Comparison of ENCODE assay signal across 1 cellular context in the genomic region with DNA sequence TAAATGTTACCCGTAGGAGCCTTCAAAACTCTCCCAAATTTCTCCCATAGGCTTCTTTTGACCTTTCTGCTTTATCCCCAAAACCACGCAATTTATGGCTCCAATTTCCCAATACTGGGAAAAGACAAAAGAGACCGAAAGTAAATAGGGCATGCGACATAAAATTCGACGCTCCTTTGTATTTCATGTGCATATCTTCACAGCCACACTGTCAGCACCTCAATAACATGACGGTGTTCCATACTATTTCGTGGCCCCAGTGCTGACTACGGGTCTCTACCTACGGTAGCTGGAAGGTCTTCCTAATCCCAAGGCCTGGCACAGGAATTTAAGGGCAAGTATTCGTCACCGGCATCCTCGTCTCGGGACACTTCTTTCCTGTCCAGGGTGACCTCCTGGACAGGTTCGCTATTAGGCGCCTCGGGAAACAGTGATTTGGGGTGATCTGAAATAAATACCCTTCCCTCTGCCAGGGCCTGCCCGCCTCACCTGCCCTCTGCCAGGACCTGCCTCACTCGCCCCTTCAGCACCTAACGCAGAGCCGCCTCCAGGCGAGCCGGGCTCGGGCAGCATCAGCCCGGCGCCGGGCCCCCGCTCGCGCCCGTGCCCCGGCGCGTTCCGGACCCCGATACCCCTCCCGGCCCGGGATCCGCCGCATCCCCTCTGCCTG.
A peak's percentile ranks its signal among the peaks of the same experiment; 100 is the strongest.
TF ChIP-seq lines count a peak whose summit lies in the region.

No MANE protein-coding gene starts in this region.

TF ChIP-seq in HepG2, 621 proteins besides CTCF, POLR2A, EP300 and RAD21 (continued from another document and continues in another):
- TF ChIP-seq, protein P1, sequence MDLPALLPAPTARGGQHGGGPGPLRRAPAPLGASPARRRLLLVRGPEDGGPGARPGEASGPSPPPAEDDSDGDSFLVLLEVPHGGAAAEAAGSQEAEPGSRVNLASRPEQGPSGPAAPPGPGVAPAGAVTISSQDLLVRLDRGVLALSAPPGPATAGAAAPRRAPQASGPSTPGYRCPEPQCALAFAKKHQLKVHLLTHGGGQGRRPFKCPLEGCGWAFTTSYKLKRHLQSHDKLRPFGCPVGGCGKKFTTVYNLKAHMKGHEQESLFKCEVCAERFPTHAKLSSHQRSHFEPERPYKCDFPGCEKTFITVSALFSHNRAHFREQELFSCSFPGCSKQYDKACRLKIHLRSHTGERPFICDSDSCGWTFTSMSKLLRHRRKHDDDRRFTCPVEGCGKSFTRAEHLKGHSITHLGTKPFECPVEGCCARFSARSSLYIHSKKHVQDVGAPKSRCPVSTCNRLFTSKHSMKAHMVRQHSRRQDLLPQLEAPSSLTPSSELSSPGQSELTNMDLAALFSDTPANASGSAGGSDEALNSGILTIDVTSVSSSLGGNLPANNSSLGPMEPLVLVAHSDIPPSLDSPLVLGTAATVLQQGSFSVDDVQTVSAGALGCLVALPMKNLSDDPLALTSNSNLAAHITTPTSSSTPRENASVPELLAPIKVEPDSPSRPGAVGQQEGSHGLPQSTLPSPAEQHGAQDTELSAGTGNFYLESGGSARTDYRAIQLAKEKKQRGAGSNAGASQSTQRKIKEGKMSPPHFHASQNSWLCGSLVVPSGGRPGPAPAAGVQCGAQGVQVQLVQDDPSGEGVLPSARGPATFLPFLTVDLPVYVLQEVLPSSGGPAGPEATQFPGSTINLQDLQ (CRISPR knock-in tag; IDR thresholded peaks at IDR 0.05): no peak
- TF ChIP-seq JDP2 (CRISPR knock-in tag; IDR thresholded peaks at IDR 0.05; ENCODE audit: borderline replicate concordance) (no peak), NBN (conservative IDR thresholded peaks at IDR 0.05) (no peak), FOSL2 (CRISPR knock-in tag; IDR thresholded peaks at IDR 0.05) (0 out of 2 replicates have a peak, but pooled peaks have one; percentile 4), TEAD3 (CRISPR knock-in tag; optimal IDR thresholded peaks at IDR 0.05; ENCODE audit: borderline replicate concordance) (peak; percentile 55), DMAP1 (CRISPR knock-in tag; IDR thresholded peaks at IDR 0.05) (peak; percentile 32; the same call in 1 of the 2 replicates), CREB1 (IDR thresholded peaks at IDR 0.05) (peak; percentile 4; the same call in 1 of the 2 replicates), CREB1 (CRISPR knock-in tag; IDR thresholded peaks at IDR 0.05) (no peak), SMAD1 (CRISPR knock-in tag; IDR thresholded peaks at IDR 0.05; ENCODE audit: borderline replicate concordance, low read depth) (0 out of 2 replicates have a peak, but pooled peaks have one; percentile 25), CC2D1A (CRISPR knock-in tag; IDR thresholded peaks at IDR 0.05) (0 out of 2 replicates have a peak, but pooled peaks have one; percentile 67), ZSCAN31 (CRISPR knock-in tag; IDR thresholded peaks at IDR 0.05; ENCODE audit: low read depth) (no peak), SP140L (CRISPR knock-in tag; IDR thresholded peaks at IDR 0.05; ENCODE audit: borderline replicate concordance) (0 out of 2 replicates have a peak, but pooled peaks have one; percentile 31), KMT2A (CRISPR knock-in tag; IDR thresholded peaks at IDR 0.05) (peak; percentile 50; the same call in 1 of the 2 replicates), ZNF709 (CRISPR knock-in tag; IDR thresholded peaks at IDR 0.05) (peak; percentile 21; the same call in 1 of the 2 replicates), ZNF34 (CRISPR knock-in tag; IDR thresholded peaks at IDR 0.05; ENCODE audit: borderline replicate concordance) (peak; percentile 64; the same call in 1 of the 2 replicates), ZNF703 (CRISPR knock-in tag; IDR thresholded peaks at IDR 0.05; ENCODE audit: borderline replicate concordance) (0 out of 2 replicates have a peak, but pooled peaks have one; percentile 50), SOX6 (IDR thresholded peaks at IDR 0.05) (no peak), SOX6 (CRISPR knock-in tag; IDR thresholded peaks at IDR 0.05) (0 out of 2 replicates have a peak, but pooled peaks have one; percentile 6), ZNF337 (CRISPR knock-in tag; IDR thresholded peaks at IDR 0.05; ENCODE audit: borderline replicate concordance, low read depth) (no peak)
- TF ChIP-seq, protein P2, sequence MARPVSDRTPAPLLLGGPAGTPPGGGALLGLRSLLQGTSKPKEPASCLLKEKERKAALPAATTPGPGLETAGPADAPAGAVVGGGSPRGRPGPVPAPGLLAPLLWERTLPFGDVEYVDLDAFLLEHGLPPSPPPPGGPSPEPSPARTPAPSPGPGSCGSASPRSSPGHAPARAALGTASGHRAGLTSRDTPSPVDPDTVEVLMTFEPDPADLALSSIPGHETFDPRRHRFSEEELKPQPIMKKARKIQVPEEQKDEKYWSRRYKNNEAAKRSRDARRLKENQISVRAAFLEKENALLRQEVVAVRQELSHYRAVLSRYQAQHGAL (CRISPR knock-in tag; IDR thresholded peaks at IDR 0.05; ENCODE audit: not compliant biosample characterization): peak; percentile 20
- TF ChIP-seq, protein P3, sequence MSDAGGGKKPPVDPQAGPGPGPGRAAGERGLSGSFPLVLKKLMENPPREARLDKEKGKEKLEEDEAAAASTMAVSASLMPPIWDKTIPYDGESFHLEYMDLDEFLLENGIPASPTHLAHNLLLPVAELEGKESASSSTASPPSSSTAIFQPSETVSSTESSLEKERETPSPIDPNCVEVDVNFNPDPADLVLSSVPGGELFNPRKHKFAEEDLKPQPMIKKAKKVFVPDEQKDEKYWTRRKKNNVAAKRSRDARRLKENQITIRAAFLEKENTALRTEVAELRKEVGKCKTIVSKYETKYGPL (CRISPR knock-in tag; IDR thresholded peaks at IDR 0.05): 0 out of 2 replicates have a peak, but pooled peaks have one; percentile 12
- TF ChIP-seq, protein P4, sequence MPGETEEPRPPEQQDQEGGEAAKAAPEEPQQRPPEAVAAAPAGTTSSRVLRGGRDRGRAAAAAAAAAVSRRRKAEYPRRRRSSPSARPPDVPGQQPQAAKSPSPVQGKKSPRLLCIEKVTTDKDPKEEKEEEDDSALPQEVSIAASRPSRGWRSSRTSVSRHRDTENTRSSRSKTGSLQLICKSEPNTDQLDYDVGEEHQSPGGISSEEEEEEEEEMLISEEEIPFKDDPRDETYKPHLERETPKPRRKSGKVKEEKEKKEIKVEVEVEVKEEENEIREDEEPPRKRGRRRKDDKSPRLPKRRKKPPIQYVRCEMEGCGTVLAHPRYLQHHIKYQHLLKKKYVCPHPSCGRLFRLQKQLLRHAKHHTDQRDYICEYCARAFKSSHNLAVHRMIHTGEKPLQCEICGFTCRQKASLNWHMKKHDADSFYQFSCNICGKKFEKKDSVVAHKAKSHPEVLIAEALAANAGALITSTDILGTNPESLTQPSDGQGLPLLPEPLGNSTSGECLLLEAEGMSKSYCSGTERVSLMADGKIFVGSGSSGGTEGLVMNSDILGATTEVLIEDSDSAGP (CRISPR knock-in tag; IDR thresholded peaks at IDR 0.05; ENCODE audit: borderline replicate concordance): 0 out of 2 replicates have a peak, but pooled peaks have one; percentile 8
- TF ChIP-seq, protein P5, sequence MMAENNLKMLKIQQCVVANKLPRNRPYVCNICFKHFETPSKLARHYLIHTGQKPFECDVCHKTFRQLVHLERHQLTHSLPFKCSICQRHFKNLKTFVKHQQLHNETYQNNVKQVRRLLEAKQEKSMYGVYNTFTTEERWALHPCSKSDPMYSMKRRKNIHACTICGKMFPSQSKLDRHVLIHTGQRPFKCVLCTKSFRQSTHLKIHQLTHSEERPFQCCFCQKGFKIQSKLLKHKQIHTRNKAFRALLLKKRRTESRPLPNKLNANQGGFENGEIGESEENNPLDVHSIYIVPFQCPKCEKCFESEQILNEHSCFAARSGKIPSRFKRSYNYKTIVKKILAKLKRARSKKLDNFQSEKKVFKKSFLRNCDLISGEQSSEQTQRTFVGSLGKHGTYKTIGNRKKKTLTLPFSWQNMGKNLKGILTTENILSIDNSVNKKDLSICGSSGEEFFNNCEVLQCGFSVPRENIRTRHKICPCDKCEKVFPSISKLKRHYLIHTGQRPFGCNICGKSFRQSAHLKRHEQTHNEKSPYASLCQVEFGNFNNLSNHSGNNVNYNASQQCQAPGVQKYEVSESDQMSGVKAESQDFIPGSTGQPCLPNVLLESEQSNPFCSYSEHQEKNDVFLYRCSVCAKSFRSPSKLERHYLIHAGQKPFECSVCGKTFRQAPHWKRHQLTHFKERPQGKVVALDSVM (CRISPR knock-in tag; IDR thresholded peaks at IDR 0.05): 0 out of 2 replicates have a peak, but pooled peaks have one; percentile 19
- TF ChIP-seq, protein P6, sequence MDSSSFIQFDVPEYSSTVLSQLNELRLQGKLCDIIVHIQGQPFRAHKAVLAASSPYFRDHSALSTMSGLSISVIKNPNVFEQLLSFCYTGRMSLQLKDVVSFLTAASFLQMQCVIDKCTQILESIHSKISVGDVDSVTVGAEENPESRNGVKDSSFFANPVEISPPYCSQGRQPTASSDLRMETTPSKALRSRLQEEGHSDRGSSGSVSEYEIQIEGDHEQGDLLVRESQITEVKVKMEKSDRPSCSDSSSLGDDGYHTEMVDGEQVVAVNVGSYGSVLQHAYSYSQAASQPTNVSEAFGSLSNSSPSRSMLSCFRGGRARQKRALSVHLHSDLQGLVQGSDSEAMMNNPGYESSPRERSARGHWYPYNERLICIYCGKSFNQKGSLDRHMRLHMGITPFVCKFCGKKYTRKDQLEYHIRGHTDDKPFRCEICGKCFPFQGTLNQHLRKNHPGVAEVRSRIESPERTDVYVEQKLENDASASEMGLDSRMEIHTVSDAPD (CRISPR knock-in tag; IDR thresholded peaks at IDR 0.05): no peak
- TF ChIP-seq, protein P7, sequence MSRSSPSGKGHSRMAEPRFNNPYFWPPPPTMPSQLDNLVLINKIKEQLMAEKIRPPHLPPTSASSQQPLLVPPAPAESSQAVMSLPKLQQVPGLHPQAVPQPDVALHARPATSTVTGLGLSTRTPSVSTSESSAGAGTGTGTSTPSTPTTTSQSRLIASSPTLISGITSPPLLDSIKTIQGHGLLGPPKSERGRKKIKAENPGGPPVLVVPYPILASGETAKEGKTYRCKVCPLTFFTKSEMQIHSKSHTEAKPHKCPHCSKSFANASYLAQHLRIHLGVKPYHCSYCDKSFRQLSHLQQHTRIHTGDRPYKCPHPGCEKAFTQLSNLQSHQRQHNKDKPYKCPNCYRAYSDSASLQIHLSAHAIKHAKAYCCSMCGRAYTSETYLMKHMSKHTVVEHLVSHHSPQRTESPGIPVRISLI (CRISPR knock-in tag; IDR thresholded peaks at IDR 0.05; ENCODE audit: borderline replicate concordance): 0 out of 2 replicates have a peak, but pooled peaks have one; percentile 13
- TF ChIP-seq, protein P8, sequence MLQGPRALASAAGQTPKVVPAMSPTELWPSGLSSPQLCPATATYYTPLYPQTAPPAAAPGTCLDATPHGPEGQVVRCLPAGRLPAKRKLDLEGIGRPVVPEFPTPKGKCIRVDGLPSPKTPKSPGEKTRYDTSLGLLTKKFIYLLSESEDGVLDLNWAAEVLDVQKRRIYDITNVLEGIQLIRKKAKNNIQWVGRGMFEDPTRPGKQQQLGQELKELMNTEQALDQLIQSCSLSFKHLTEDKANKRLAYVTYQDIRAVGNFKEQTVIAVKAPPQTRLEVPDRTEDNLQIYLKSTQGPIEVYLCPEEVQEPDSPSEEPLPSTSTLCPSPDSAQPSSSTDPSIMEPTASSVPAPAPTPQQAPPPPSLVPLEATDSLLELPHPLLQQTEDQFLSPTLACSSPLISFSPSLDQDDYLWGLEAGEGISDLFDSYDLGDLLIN (CRISPR knock-in tag; IDR thresholded peaks at IDR 0.05; ENCODE audit: borderline replicate concordance): 0 out of 2 replicates have a peak, but pooled peaks have one; percentile 7
- TF ChIP-seq, protein P9, sequence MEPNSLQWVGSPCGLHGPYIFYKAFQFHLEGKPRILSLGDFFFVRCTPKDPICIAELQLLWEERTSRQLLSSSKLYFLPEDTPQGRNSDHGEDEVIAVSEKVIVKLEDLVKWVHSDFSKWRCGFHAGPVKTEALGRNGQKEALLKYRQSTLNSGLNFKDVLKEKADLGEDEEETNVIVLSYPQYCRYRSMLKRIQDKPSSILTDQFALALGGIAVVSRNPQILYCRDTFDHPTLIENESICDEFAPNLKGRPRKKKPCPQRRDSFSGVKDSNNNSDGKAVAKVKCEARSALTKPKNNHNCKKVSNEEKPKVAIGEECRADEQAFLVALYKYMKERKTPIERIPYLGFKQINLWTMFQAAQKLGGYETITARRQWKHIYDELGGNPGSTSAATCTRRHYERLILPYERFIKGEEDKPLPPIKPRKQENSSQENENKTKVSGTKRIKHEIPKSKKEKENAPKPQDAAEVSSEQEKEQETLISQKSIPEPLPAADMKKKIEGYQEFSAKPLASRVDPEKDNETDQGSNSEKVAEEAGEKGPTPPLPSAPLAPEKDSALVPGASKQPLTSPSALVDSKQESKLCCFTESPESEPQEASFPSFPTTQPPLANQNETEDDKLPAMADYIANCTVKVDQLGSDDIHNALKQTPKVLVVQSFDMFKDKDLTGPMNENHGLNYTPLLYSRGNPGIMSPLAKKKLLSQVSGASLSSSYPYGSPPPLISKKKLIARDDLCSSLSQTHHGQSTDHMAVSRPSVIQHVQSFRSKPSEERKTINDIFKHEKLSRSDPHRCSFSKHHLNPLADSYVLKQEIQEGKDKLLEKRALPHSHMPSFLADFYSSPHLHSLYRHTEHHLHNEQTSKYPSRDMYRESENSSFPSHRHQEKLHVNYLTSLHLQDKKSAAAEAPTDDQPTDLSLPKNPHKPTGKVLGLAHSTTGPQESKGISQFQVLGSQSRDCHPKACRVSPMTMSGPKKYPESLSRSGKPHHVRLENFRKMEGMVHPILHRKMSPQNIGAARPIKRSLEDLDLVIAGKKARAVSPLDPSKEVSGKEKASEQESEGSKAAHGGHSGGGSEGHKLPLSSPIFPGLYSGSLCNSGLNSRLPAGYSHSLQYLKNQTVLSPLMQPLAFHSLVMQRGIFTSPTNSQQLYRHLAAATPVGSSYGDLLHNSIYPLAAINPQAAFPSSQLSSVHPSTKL (CRISPR knock-in tag; IDR thresholded peaks at IDR 0.05): 0 out of 2 replicates have a peak, but pooled peaks have one; percentile 8
- TF ChIP-seq, protein P10, sequence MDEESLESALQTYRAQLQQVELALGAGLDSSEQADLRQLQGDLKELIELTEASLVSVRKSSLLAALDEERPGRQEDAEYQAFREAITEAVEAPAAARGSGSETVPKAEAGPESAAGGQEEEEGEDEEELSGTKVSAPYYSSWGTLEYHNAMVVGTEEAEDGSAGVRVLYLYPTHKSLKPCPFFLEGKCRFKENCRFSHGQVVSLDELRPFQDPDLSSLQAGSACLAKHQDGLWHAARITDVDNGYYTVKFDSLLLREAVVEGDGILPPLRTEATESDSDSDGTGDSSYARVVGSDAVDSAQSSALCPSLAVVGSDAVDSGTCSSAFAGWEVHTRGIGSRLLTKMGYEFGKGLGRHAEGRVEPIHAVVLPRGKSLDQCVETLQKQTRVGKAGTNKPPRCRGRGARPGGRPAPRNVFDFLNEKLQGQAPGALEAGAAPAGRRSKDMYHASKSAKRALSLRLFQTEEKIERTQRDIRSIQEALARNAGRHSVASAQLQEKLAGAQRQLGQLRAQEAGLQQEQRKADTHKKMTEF (CRISPR knock-in tag; IDR thresholded peaks at IDR 0.05): peak; percentile 43
